Comparison of ENCODE assay signal across 1 cellular context in the genomic region with DNA sequence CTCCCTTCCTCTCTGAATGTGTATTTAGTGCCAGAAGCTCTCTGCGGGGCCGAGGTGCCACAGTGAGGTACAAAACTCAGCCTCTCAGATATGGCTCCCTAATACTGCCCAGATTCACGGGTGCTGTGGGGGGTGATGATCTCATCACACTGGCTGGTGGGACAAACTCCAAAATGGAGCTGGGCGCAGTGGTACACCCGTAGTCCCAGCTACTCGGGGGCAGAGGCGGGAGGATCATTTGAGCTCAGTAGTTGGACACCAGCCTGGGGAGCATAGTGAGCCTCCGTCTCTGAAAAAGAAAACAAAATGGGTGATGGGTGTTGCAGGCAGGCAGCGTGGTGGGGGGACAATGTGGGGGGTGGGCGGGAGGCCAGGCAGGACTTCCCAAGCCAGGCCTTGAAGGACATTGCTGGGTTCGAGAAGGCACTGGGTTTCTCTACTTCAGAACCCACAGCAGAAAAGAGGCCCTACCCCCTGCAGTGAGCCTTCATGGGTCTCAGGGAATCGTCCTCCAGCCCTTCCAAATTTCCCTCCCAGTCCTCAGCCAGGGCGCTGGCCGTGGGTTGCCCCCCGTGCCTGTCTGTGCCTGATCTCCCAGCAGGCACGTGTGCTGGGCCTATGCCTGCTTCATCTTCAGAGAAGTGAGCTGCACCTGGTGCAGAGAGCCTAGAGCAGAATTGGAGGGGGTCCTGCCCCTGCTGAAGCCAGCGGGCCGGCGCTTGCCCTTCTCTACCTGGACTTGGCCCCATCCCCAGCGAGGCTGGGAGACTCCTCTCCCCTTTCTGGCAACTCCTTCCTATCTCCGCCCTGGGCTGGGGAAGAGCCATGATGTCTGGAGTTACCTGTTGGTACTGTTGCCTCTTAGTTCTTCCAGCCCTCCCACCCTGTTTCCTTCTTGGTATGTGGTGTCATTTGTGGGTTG.
TF ChIP-seq lines count a peak whose summit lies in the region.

No MANE protein-coding gene starts in this region.

TF ChIP-seq in GM23338, 12 proteins besides CTCF, POLR2A, EP300 and RAD21 (continued from another document):
- TF ChIP-seq, protein P1, sequence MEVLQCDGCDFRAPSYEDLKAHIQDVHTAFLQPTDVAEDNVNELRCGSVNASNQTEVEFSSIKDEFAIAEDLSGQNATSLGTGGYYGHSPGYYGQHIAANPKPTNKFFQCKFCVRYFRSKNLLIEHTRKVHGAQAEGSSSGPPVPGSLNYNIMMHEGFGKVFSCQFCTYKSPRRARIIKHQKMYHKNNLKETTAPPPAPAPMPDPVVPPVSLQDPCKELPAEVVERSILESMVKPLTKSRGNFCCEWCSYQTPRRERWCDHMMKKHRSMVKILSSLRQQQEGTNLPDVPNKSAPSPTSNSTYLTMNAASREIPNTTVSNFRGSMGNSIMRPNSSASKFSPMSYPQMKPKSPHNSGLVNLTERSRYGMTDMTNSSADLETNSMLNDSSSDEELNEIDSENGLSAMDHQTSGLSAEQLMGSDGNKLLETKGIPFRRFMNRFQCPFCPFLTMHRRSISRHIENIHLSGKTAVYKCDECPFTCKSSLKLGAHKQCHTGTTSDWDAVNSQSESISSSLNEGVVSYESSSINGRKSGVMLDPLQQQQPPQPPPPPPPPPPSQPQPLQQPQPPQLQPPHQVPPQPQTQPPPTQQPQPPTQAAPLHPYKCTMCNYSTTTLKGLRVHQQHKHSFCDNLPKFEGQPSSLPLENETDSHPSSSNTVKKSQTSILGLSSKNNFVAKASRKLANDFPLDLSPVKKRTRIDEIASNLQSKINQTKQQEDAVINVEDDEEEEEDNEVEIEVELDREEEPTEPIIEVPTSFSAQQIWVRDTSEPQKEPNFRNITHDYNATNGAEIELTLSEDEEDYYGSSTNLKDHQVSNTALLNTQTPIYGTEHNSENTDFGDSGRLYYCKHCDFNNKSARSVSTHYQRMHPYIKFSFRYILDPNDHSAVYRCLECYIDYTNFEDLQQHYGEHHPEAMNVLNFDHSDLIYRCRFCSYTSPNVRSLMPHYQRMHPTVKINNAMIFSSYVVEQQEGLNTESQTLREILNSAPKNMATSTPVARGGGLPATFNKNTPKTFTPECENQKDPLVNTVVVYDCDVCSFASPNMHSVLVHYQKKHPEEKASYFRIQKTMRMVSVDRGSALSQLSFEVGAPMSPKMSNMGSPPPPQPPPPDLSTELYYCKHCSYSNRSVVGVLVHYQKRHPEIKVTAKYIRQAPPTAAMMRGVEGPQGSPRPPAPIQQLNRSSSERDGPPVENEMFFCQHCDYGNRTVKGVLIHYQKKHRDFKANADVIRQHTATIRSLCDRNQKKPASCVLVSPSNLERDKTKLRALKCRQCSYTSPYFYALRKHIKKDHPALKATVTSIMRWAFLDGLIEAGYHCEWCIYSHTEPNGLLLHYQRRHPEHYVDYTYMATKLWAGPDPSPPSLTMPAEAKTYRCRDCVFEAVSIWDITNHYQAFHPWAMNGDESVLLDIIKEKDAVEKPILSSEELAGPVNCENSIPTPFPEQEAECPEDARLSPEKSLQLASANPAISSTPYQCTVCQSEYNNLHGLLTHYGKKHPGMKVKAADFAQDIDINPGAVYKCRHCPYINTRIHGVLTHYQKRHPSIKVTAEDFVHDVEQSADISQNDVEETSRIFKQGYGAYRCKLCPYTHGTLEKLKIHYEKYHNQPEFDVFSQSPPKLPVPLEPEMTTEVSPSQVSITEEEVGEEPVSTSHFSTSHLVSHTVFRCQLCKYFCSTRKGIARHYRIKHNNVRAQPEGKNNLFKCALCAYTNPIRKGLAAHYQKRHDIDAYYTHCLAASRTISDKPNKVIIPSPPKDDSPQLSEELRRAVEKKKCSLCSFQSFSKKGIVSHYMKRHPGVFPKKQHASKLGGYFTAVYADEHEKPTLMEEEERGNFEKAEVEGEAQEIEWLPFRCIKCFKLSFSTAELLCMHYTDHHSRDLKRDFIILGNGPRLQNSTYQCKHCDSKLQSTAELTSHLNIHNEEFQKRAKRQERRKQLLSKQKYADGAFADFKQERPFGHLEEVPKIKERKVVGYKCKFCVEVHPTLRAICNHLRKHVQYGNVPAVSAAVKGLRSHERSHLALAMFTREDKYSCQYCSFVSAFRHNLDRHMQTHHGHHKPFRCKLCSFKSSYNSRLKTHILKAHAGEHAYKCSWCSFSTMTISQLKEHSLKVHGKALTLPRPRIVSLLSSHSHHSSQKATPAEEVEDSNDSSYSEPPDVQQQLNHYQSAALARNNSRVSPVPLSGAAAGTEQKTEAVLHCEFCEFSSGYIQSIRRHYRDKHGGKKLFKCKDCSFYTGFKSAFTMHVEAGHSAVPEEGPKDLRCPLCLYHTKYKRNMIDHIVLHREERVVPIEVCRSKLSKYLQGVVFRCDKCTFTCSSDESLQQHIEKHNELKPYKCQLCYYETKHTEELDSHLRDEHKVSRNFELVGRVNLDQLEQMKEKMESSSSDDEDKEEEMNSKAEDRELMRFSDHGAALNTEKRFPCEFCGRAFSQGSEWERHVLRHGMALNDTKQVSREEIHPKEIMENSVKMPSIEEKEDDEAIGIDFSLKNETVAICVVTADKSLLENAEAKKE (CRISPR knock-in tag; IDR thresholded peaks at IDR 0.05) = no peak
- TF ChIP-seq EZH2phosphoT487 (IDR thresholded peaks at IDR 0.05; ENCODE audit: unreplicated experiment) (no peak), POLR2AphosphoS5 (IDR thresholded peaks at IDR 0.05; ENCODE audit: low read depth) (no peak), ZNF331 (CRISPR knock-in tag; IDR thresholded peaks at IDR 0.05; ENCODE audit: low read depth) (no peak)
